8 cellular contexts compared by ENCODE assay signal in genomic region chr1:228141871-228142615, GRCh38. TPM values are rescaled to one million over a fixed set of nuclear protein-coding genes. Genes with fewer than 3 reads are reported as not detected.
A peak's percentile ranks its signal among the peaks of the same experiment; 100 is the strongest.
DNase-seq lines count a peak whose midpoint lies in the region; ATAC-seq and TF ChIP-seq lines count a peak whose summit lies in the region.

No MANE protein-coding gene starts in this region.

- no peaks in the 10 kb centered on the region for H3K9me3 ChIP-seq in heart right ventricle

- peaks cover 0 to 35% (median 3%) of the 10 kb centered on the region in 9 donors for H3K36me3 ChIP-seq in heart right ventricle

- peak overlapping the region; percentile 97 to 100 (median 99) for H3K27ac ChIP-seq in heart right ventricle

- peak overlapping the region; percentile 95 to 97 for H3K27ac Mint-ChIP-seq in activated naive CD4-positive, alpha-beta T cell treated with anti-CD3 and anti-CD28 coated beads, Interleukin-2, amount 50 U/mL, for 72 hours
- no peak overlapping the region for H3K27ac Mint-ChIP-seq in type B pancreatic cell

- ATAC-seq in heart right ventricle, result no peak
- ATAC-seq in left ventricle myocardium superior, result no peak
- no peak for ATAC-seq in activated naive CD4-positive, alpha-beta T cell treated with anti-CD3 and anti-CD28 coated beads, Interleukin-2, amount 50 U/mL, for 72 hours
- ATAC-seq in HG02678 (IDR thresholded peaks at IDR 0.05; ENCODE audit: unreplicated experiment), result no peak

- no peaks in the 10 kb centered on the region for H3K27me3 ChIP-seq in heart right ventricle

- intact Hi-C loops in heart right ventricle (cut with DNase I), result loop anchor here in 2 of 10 donors (1.0 to 5.0 kb wide), 3 partner anchors 23 to 265 kb away; partner anchors contain the start of genes IBA57 (in 2 of the 2) and TRIM11 (in 1 of the 2)
- intact Hi-C loops in left ventricle myocardium superior (cut with micrococcal nuclease), result no loop called here
- intact Hi-C loops in lower leg skin (cut with DNase I; ENCODE audit: low total_unique reads), result no loop called here

- DNase-seq in heart right ventricle, result peak in 1 of 2 donors; percentile 20
- no peak for DNase-seq in left ventricle myocardium superior
- peak in 1 of 2 donors; percentile 54 for DNase-seq in activated naive CD4-positive, alpha-beta T cell treated with anti-CD3 and anti-CD28 coated beads, Interleukin-2, amount 50 U/mL, for 72 hours (ENCODE audit: low spot score in 2 of 2)
- peak; percentile 78 to 85 for DNase-seq in lower leg skin (ENCODE audit: low spot score in 2 of 2)
- DNase-seq in type B pancreatic cell (ENCODE audit: extremely low spot score, unreplicated experiment), result peak; percentile 70
- no peak for DNase-seq in Kasumi-1 (lab: John Stamatoyannopoulos, UW)
- no peak for DNase-seq in HPDE6-E6E7 (ENCODE audit: extremely low spot score)

- peaks cover 9 to 11% of the 10 kb centered on the region in 2 donors for H3K36me3 Mint-ChIP-seq in activated naive CD4-positive, alpha-beta T cell treated with anti-CD3 and anti-CD28 coated beads, Interleukin-2, amount 50 U/mL, for 72 hours
- H3K36me3 Mint-ChIP-seq in type B pancreatic cell, result no peaks in the 10 kb centered on the region

- no peak for TF ChIP-seq CTCF in heart right ventricle (IDR thresholded peaks at IDR 0.05)
- TF ChIP-seq CTCF in lower leg skin (IDR thresholded peaks at IDR 0.05), result no peak
- no peak for TF ChIP-seq CTCF in type B pancreatic cell (conservative IDR thresholded peaks at IDR 0.05)

- no peaks in the 10 kb centered on the region for H3K9me3 Mint-ChIP-seq in activated naive CD4-positive, alpha-beta T cell treated with anti-CD3 and anti-CD28 coated beads, Interleukin-2, amount 50 U/mL, for 72 hours
- H3K9me3 Mint-ChIP-seq in type B pancreatic cell, result no peaks in the 10 kb centered on the region

- H3K4me3 Mint-ChIP-seq in type B pancreatic cell, result peak overlapping the region; percentile 94

- TF ChIP-seq POLR2A in lower leg skin (IDR thresholded peaks at IDR 0.05), result no peak

- H3K4me3 ChIP-seq in heart right ventricle (peak overlapping the region in 9 of 10 donors; percentile 83 to 100 (median 93)), lower leg skin (ENCODE audit: low read depth, poor library complexity, severe bottlenecking) (no peak overlapping the region)

- WGBS in heart right ventricle, 2 donors, result 69% methylated on average over 21 of the region's 21 CpGs
- 35 to 49% methylated on average over 19 of the region's 21 CpGs for WGBS in lower leg skin, 2 donors

- peaks cover 11% of the 10 kb centered on the region for H3K27me3 Mint-ChIP-seq in type B pancreatic cell

- H3K4me1 Mint-ChIP-seq in type B pancreatic cell (ENCODE audit: unreplicated experiment), result peaks cover 15% of the 10 kb centered on the region

- H3K4me1 ChIP-seq in heart right ventricle, result peaks cover 25 to 60% (median 45%) of the 10 kb centered on the region in 9 donors

RNA-seq across cellular contexts. Expression of gene GUK1, which starts 2.0 kb away (rescaled TPM):
- 100 to 1,000 TPM; 121 to 207 (median 159) TPM for total RNA-seq in heart right ventricle
- 100 to 1,000 TPM; 275 to 474 TPM for polyA plus RNA-seq in heart right ventricle
- 175 TPM for total RNA-seq in left ventricle myocardium superior
- 100 to 1,000 TPM; 206 to 293 TPM for total RNA-seq in activated naive CD4-positive, alpha-beta T cell treated with anti-CD3 and anti-CD28 coated beads, Interleukin-2, amount 50 U/mL, for 72 hours
- 100 to 1,000 TPM; 359 to 470 (median 422) TPM for total RNA-seq in lower leg skin
- total RNA-seq in type B pancreatic cell (ENCODE audit: low replicate concordance), result 133 and 174 TPM in 2 replicates

RNA-seq across cellular contexts. Expression of gene GJC2, which starts 7.7 kb away (rescaled TPM):
- 1 to 10 TPM in 7 of 10 donors, under 1 TPM in 3; 0.61 to 1.5 (median 1.2) TPM for total RNA-seq in heart right ventricle
- 1 to 10 TPM; 1.0 to 1.4 TPM for polyA plus RNA-seq in heart right ventricle
- total RNA-seq in left ventricle myocardium superior, result 1.7 TPM
- under 1 TPM; 0.16 to 0.86 TPM for total RNA-seq in activated naive CD4-positive, alpha-beta T cell treated with anti-CD3 and anti-CD28 coated beads, Interleukin-2, amount 50 U/mL, for 72 hours
- total RNA-seq in lower leg skin, result 1 to 10 TPM; 1.3 to 3.3 (median 2.6) TPM
- 0.76 and 1.3 TPM in 2 replicates for total RNA-seq in type B pancreatic cell (ENCODE audit: low replicate concordance)

RNA-seq across cellular contexts. Expression of gene IBA57, which starts 23.6 kb away (rescaled TPM):
- 10 to 100 TPM in 9 of 10 donors, 1 to 10 TPM in 1; 9.3 to 20.3 (median 17.2) TPM for total RNA-seq in heart right ventricle
- 1 to 10 TPM; 2.8 to 6.7 TPM for polyA plus RNA-seq in heart right ventricle
- 11.2 TPM for total RNA-seq in left ventricle myocardium superior
- 10 to 100 TPM in 1 of 2 donors, 1 to 10 TPM in 1; 3.2 to 12.8 TPM for total RNA-seq in activated naive CD4-positive, alpha-beta T cell treated with anti-CD3 and anti-CD28 coated beads, Interleukin-2, amount 50 U/mL, for 72 hours
- 10 to 100 TPM in 3 of 4 donors, 1 to 10 TPM in 1; 9.4 to 16.0 (median 12.6) TPM for total RNA-seq in lower leg skin
- 9.5 and 10.5 TPM in 2 replicates for total RNA-seq in type B pancreatic cell (ENCODE audit: low replicate concordance)

RNA-seq across cellular contexts. Expression of gene MRPL55, which starts 32.9 kb away (rescaled TPM):
- total RNA-seq in heart right ventricle (10 to 100 TPM; 38.0 to 65.2 (median 46.3) TPM), left ventricle myocardium superior (58.6 TPM), lower leg skin (100 to 1,000 TPM in 1 of 4 donors, 10 to 100 TPM in 3; 59.1 to 100 (median 82.2) TPM), type B pancreatic cell (ENCODE audit: low replicate concordance) (47.4 and 58.8 TPM in 2 replicates)
- polyA plus RNA-seq in heart right ventricle, result 100 to 1,000 TPM; 113 to 174 TPM
- total RNA-seq in activated naive CD4-positive, alpha-beta T cell treated with anti-CD3 and anti-CD28 coated beads, Interleukin-2, amount 50 U/mL, for 72 hours, result 10 to 100 TPM; 50.6 to 52.5 TPM

RNA-seq across cellular contexts. Expression of gene C1orf35, which starts 38.9 kb away (rescaled TPM):
- total RNA-seq in heart right ventricle (10 to 100 TPM in 1 of 10 donors, 1 to 10 TPM in 9; 5.6 to 10.6 (median 6.3) TPM), left ventricle myocardium superior (10.5 TPM), lower leg skin (10 to 100 TPM; 16.9 to 37.0 (median 31.3) TPM), type B pancreatic cell (ENCODE audit: low replicate concordance) (16.9 and 23.3 TPM in 2 replicates)
- polyA plus RNA-seq in heart right ventricle, result 10 to 100 TPM; 11.3 to 15.7 TPM
- total RNA-seq in activated naive CD4-positive, alpha-beta T cell treated with anti-CD3 and anti-CD28 coated beads, Interleukin-2, amount 50 U/mL, for 72 hours, result 10 to 100 TPM; 17.6 to 19.4 TPM

Comparison
In these comparisons a context has a peak if more than half of its experiments do, and no peak if none do; other contexts are left out.
1. DNase-seq: peak in lower leg skin (2 of 2) and type B pancreatic cell (single experiment); none in left ventricle myocardium superior (single experiment), Kasumi-1 (0 of 2) and HPDE6-E6E7 (single experiment).